ENCODE assay signal across 2 cellular contexts in the genomic region with DNA sequence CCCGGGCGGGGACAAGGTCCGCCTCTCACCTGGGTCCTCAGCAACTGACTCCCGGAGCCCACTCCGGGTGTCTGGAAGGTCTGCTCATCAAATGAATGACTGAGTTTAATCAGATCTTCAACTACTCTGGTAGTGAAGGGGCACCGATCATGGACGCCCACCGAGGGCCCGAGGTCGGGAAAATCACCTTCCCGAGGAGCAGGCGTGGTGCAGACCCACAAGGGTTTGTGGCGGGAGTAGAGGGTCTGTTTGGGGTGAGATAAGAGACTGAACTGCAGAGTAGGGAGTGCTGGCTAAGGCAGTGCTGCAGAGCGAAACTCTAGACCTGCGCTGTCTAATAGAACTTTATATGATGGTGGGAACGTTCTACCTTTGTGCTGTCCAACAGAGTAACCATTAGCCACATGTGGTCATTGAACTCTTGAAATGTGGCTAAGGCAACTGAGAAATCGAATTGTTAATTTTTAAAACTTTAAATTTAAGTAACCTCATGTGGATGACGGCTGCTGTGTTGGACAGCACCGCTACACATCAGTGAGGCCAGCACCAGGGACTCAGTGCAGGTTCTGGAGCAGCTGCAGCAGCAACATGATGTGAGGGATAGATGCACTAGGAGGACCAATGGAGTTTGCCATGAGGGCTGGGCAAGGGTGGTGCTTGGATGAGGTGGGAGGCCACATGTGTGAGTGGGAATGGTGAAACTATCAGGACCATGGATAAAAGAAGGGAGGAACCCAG.
TF ChIP-seq lines count a peak whose summit lies in the region.

No MANE protein-coding gene starts in this region.

TF ChIP-seq in HEK293, 187 proteins besides CTCF, POLR2A, EP300 and RAD21:
- TF ChIP-seq ZNF16 (tag by site-specific recombination; IDR thresholded peaks at IDR 0.05; ENCODE audit: low read depth) (0 out of 2 replicates have a peak, but pooled peaks have one; percentile 29), ZNF335 (tag by site-specific recombination; conservative IDR thresholded peaks at IDR 0.05) (peak; percentile 45), ZNF600 (tag by site-specific recombination; IDR thresholded peaks at IDR 0.05) (peak; percentile 71)
- TF ChIP-seq, protein P1, sequence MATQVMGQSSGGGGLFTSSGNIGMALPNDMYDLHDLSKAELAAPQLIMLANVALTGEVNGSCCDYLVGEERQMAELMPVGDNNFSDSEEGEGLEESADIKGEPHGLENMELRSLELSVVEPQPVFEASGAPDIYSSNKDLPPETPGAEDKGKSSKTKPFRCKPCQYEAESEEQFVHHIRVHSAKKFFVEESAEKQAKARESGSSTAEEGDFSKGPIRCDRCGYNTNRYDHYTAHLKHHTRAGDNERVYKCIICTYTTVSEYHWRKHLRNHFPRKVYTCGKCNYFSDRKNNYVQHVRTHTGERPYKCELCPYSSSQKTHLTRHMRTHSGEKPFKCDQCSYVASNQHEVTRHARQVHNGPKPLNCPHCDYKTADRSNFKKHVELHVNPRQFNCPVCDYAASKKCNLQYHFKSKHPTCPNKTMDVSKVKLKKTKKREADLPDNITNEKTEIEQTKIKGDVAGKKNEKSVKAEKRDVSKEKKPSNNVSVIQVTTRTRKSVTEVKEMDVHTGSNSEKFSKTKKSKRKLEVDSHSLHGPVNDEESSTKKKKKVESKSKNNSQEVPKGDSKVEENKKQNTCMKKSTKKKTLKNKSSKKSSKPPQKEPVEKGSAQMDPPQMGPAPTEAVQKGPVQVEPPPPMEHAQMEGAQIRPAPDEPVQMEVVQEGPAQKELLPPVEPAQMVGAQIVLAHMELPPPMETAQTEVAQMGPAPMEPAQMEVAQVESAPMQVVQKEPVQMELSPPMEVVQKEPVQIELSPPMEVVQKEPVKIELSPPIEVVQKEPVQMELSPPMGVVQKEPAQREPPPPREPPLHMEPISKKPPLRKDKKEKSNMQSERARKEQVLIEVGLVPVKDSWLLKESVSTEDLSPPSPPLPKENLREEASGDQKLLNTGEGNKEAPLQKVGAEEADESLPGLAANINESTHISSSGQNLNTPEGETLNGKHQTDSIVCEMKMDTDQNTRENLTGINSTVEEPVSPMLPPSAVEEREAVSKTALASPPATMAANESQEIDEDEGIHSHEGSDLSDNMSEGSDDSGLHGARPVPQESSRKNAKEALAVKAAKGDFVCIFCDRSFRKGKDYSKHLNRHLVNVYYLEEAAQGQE (tag by site-specific recombination; IDR thresholded peaks at IDR 0.05), result peak; percentile 85
TF ChIP-seq in HEK293: peak in this region for 4; not testable (repeated sequence) for 183.

TF ChIP-seq in H1, 55 proteins besides CTCF, POLR2A, EP300 and RAD21:
- peak; percentile 34 for TF ChIP-seq KDM4A (IDR thresholded peaks at IDR 0.05; ENCODE audit: low read depth, low read length, severe bottlenecking)
